30 cellular contexts compared by ENCODE assay signal in genomic region chr2:238972146-238972445, GRCh38.
"Had no signal": no experiment of that assay in that cellular context is flagged by ENCODE, and none has a peak within 500 bp of the region (broad histone marks: within the 10 kb centered on the region; RNA-seq: fewer than 3 reads in every experiment).

No MANE protein-coding gene starts in this region.

- H3K36me3 ChIP-seq: adrenal gland, esophagus squamous epithelium, gastroesophageal sphincter had no signal

- H3K4me3 ChIP-seq: adrenal gland, body of pancreas, esophagus squamous epithelium, gastroesophageal sphincter had no signal

- ATAC-seq: activated CD4-positive, alpha-beta T cell treated with anti-CD3 and anti-CD28 coated beads for 36 hours; activated CD8-positive, alpha-beta memory T cell treated with anti-CD3 and anti-CD28 coated beads, Interleukin-2, amount 10 ng/mL, durations not matched to agents 7 days and 5 days; activated CD8-positive, alpha-beta T cell treated with anti-CD3 and anti-CD28 coated beads, Interleukin-2, amount 10 ng/mL, durations not matched to agents 7 days and 5 days; activated naive CD8-positive, alpha-beta T cell treated with anti-CD3 and anti-CD28 coated beads, Interleukin-2, amount 50 U/mL, for 24 hours; body of pancreas; effector memory CD8-positive, alpha-beta T cell; gastroesophageal sphincter had no signal

- H3K4me1 ChIP-seq: body of pancreas had no signal

- H3K9me3 ChIP-seq: esophagus squamous epithelium had no signal

- H3K36me3 Mint-ChIP-seq: activated CD8-positive, alpha-beta memory T cell treated with anti-CD3 and anti-CD28 coated beads, Interleukin-2, amount 10 ng/mL, durations not matched to agents 7 days and 5 days; activated naive CD8-positive, alpha-beta T cell treated with anti-CD3 and anti-CD28 coated beads for 36 hours had no signal

- H3K27me3 ChIP-seq: adrenal gland, body of pancreas had no signal

- DNase-seq: activated CD4-positive, alpha-beta memory T cell treated with anti-CD3 and anti-CD28 coated beads for 36 hours; activated CD4-positive, alpha-beta T cell treated with anti-CD3 and anti-CD28 coated beads for 36 hours; activated CD4-positive, alpha-beta T cell treated with anti-CD3 and anti-CD28 coated beads, Interleukin-2, amount 10 ng/mL, durations not matched to agents 24 days and 14 days; activated CD4-positive, CD25-positive, alpha-beta regulatory T cell; activated CD4-positive, CD25-positive, alpha-beta regulatory T cell treated with anti-CD3 and anti-CD28 coated beads, Interleukin-2, amount 50 U/mL, for 72 hours; activated CD8-positive, alpha-beta memory T cell treated with anti-CD3 and anti-CD28 coated beads, Interleukin-2, amount 10 ng/mL, durations not matched to agents 7 days and 5 days; activated CD8-positive, alpha-beta memory T cell treated with anti-CD3 and anti-CD28 coated beads, Interleukin-2, amount 50 U/mL, for 4 hours; activated CD8-positive, alpha-beta T cell treated with anti-CD3 and anti-CD28 coated beads, Interleukin-2, amount 10 ng/mL, durations not matched to agents 7 days and 5 days; activated effector memory CD4-positive, alpha-beta T cell treated with anti-CD3 and anti-CD28 coated beads, Interleukin-2, amount 50 U/mL, for 16 hours; activated naive CD4-positive, alpha-beta T cell treated with anti-CD3 and anti-CD28 coated beads for 36 hours; activated naive CD8-positive, alpha-beta T cell treated with anti-CD3 and anti-CD28 coated beads for 36 hours; activated naive CD8-positive, alpha-beta T cell treated with anti-CD3 and anti-CD28 coated beads, Interleukin-2, amount 50 U/mL, for 24 hours; activated T-cell treated with anti-CD3 and anti-CD28 coated beads, Interleukin-2, amount 50 U/mL, for 1 hour; activated T-cell treated with anti-CD3 and anti-CD28 coated beads, Interleukin-2, amount 50 U/mL, for 48 hours; adrenal gland; amygdala; body of pancreas; caudate nucleus; cortex of kidney; dermis blood vessel endothelial cell; effector CD4-positive, alpha-beta T cell; effector memory CD8-positive, alpha-beta T cell; erythroblast; esophagus squamous epithelium; foreskin melanocyte; T-helper 2 cell had no signal

- H3K27ac ChIP-seq: adrenal gland, body of pancreas had no signal

- H3K27ac Mint-ChIP-seq: activated CD4-positive, alpha-beta memory T cell treated with anti-CD3 and anti-CD28 coated beads for 36 hours; activated CD4-positive, alpha-beta T cell treated with anti-CD3 and anti-CD28 coated beads for 36 hours; activated CD4-positive, alpha-beta T cell treated with anti-CD3 and anti-CD28 coated beads, Interleukin-2, amount 10 ng/mL, durations not matched to agents 24 days and 14 days; activated CD8-positive, alpha-beta memory T cell treated with anti-CD3 and anti-CD28 coated beads, Interleukin-2, amount 10 ng/mL, durations not matched to agents 7 days and 5 days; activated CD8-positive, alpha-beta T cell treated with anti-CD3 and anti-CD28 coated beads, Interleukin-2, amount 10 ng/mL, durations not matched to agents 7 days and 5 days; activated naive CD4-positive, alpha-beta T cell treated with anti-CD3 and anti-CD28 coated beads for 36 hours; activated naive CD4-positive, alpha-beta T cell treated with anti-CD3 and anti-CD28 coated beads, Interleukin-2, amount 50 U/mL, for 24 hours; activated naive CD8-positive, alpha-beta T cell treated with anti-CD3 and anti-CD28 coated beads for 36 hours; activated naive CD8-positive, alpha-beta T cell treated with anti-CD3 and anti-CD28 coated beads, Interleukin-2, amount 50 U/mL, for 24 hours; activated T-helper 1 cell treated with anti-CD3 and anti-CD28 coated beads, Interleukin-12 subunit alpha, Interleukin-12 subunit beta, Interleukin-2, Interleukin-4 antibody, amounts not matched to agents 30 ng/mL and 10 ng/mL and 1 ng/mL, durations not matched to agents 14 hours and 24 hours and 36 hours; activated T-helper 2 cell treated with anti-CD3 and anti-CD28 coated beads, Interferon-gamma antibody, Interleukin-2, Interleukin-4, amounts not matched to agents 10 μg/mL and 5 μg/mL and 100 μg/mL, durations not matched to agents 14 hours and 24 hours and 36 hours; effector memory CD8-positive, alpha-beta T cell had no signal

- H3K4me3 Mint-ChIP-seq: activated CD4-positive, alpha-beta memory T cell treated with anti-CD3 and anti-CD28 coated beads for 36 hours; activated CD4-positive, alpha-beta T cell treated with anti-CD3 and anti-CD28 coated beads for 36 hours; activated CD4-positive, alpha-beta T cell treated with anti-CD3 and anti-CD28 coated beads, Interleukin-2, amount 10 ng/mL, durations not matched to agents 24 days and 14 days; activated CD8-positive, alpha-beta memory T cell treated with anti-CD3 and anti-CD28 coated beads, Interleukin-2, amount 10 ng/mL, durations not matched to agents 7 days and 5 days; activated CD8-positive, alpha-beta T cell treated with anti-CD3 and anti-CD28 coated beads, Interleukin-2, amount 10 ng/mL, durations not matched to agents 7 days and 5 days; activated naive CD4-positive, alpha-beta T cell treated with anti-CD3 and anti-CD28 coated beads for 36 hours; activated naive CD4-positive, alpha-beta T cell treated with anti-CD3 and anti-CD28 coated beads, Interleukin-2, amount 50 U/mL, for 24 hours; activated naive CD8-positive, alpha-beta T cell treated with anti-CD3 and anti-CD28 coated beads for 36 hours; activated naive CD8-positive, alpha-beta T cell treated with anti-CD3 and anti-CD28 coated beads, Interleukin-2, amount 50 U/mL, for 24 hours; activated T-helper 1 cell treated with anti-CD3 and anti-CD28 coated beads, Interleukin-12 subunit alpha, Interleukin-12 subunit beta, Interleukin-2, Interleukin-4 antibody, amounts not matched to agents 30 ng/mL and 10 ng/mL and 1 ng/mL, durations not matched to agents 14 hours and 24 hours and 36 hours; effector memory CD8-positive, alpha-beta T cell had no signal

- H3K4me1 Mint-ChIP-seq: activated CD4-positive, alpha-beta T cell treated with anti-CD3 and anti-CD28 coated beads for 36 hours; activated CD4-positive, alpha-beta T cell treated with anti-CD3 and anti-CD28 coated beads, Interleukin-2, amount 10 ng/mL, durations not matched to agents 24 days and 14 days; activated CD8-positive, alpha-beta memory T cell treated with anti-CD3 and anti-CD28 coated beads, Interleukin-2, amount 10 ng/mL, durations not matched to agents 7 days and 5 days; activated naive CD4-positive, alpha-beta T cell treated with anti-CD3 and anti-CD28 coated beads, Interleukin-2, amount 50 U/mL, for 24 hours; activated naive CD8-positive, alpha-beta T cell treated with anti-CD3 and anti-CD28 coated beads for 36 hours; activated naive CD8-positive, alpha-beta T cell treated with anti-CD3 and anti-CD28 coated beads, Interleukin-2, amount 50 U/mL, for 24 hours had no signal
